8 cellular contexts compared by ENCODE assay signal in genomic region chr9:86281577-86282076, GRCh38. TPM values are rescaled to one million over a fixed set of nuclear protein-coding genes. Genes with fewer than 3 reads are reported as not detected.
DNase-seq lines count a peak whose midpoint lies in the region; ATAC-seq and TF ChIP-seq lines count a peak whose summit lies in the region.

No MANE protein-coding gene starts in this region.

- intact Hi-C loops in body of pancreas (cut with DNase I) (no loop called here), lower lobe of right lung (cut with DNase I) (no loop called here), upper lobe of right lung (cut with DNase I) (no loop called here)

- peak overlapping the region; percentile 73 for H3K27ac ChIP-seq in Karpas-422 (ENCODE audit: low read length)
- peak overlapping the region; percentile 79 to 98 (median 94) for H3K27ac ChIP-seq in body of pancreas
- peak overlapping the region; percentile 94 for H3K27ac ChIP-seq in lower lobe of right lung
- peak overlapping the region; percentile 94 for H3K27ac ChIP-seq in upper lobe of right lung

- TF ChIP-seq POLR2A in body of pancreas (IDR thresholded peaks at IDR 0.05), result no peak

- H3K27me3 ChIP-seq in Karpas-422 (ENCODE audit: low read length) (no peaks in the 10 kb centered on the region), body of pancreas (no peaks in the 10 kb centered on the region), lower lobe of right lung (ENCODE audit: low read depth) (no peaks in the 10 kb centered on the region), upper lobe of right lung (no peaks in the 10 kb centered on the region)

- peaks cover 61% of the 10 kb centered on the region for H3K4me1 ChIP-seq in Karpas-422 (ENCODE audit: low read length)
- H3K4me1 ChIP-seq in body of pancreas, result peaks cover 34% of the 10 kb centered on the region
- H3K4me1 ChIP-seq in lower lobe of right lung, result peaks cover 39% of the 10 kb centered on the region
- H3K4me1 ChIP-seq in upper lobe of right lung, result peaks cover 24% of the 10 kb centered on the region

- 0% methylated on average over 10 to 31 of the region's 31 CpGs for WGBS in body of pancreas, 2 donors

- TF ChIP-seq CTCF in body of pancreas (IDR thresholded peaks at IDR 0.05) (no peak), lower lobe of right lung (IDR thresholded peaks at IDR 0.05) (no peak), upper lobe of right lung (IDR thresholded peaks at IDR 0.05) (no peak)

- H3K36me3 ChIP-seq in Karpas-422 (ENCODE audit: insufficient read depth, low read length) (peaks cover 7% of the 10 kb centered on the region; the same call in 1 of the 2 replicates), body of pancreas (replicated peaks in 1 of 2; ENCODE audit: insufficient read depth in 1 of 2, low read depth in 2 of 2) (no peaks in the 10 kb centered on the region), lower lobe of right lung (peaks cover 6% of the 10 kb centered on the region), upper lobe of right lung (peaks cover 12% of the 10 kb centered on the region)

- H3K4me3 ChIP-seq in GM08714 (ENCODE audit: low read length) (peak overlapping the region; percentile 99), Karpas-422 (ENCODE audit: low read length) (peak overlapping the region; percentile 91), body of pancreas (peak overlapping the region; percentile 73 to 96), lower lobe of right lung (peak overlapping the region; percentile 81), upper lobe of right lung (peak overlapping the region; percentile 80)

- H3K79me2 ChIP-seq in Karpas-422 (ENCODE audit: low read length), result peaks cover 56% of the 10 kb centered on the region

- no peaks in the 10 kb centered on the region for H4K20me1 ChIP-seq in Karpas-422 (ENCODE audit: insufficient read depth, low read depth, low read length)

- peak; percentile 28 for ATAC-seq in GM21529 (IDR thresholded peaks at IDR 0.05; ENCODE audit: unreplicated experiment)
- ATAC-seq in body of pancreas, result peak; percentile 8
- ATAC-seq in lower lobe of right lung, result no peak
- ATAC-seq in upper lobe of right lung, result no peak

- peak overlapping the region; percentile 83 for H2AFZ ChIP-seq in Karpas-422 (ENCODE audit: low read length)

- no peaks in the 10 kb centered on the region for H3K9me2 ChIP-seq in Karpas-422 (replicated peaks; ENCODE audit: insufficient read depth, low read length)

- H3K9me3 ChIP-seq in Karpas-422 (ENCODE audit: low read length), result no peaks in the 10 kb centered on the region
- no peaks in the 10 kb centered on the region for H3K9me3 ChIP-seq in body of pancreas
- no peaks in the 10 kb centered on the region for H3K9me3 ChIP-seq in lower lobe of right lung
- H3K9me3 ChIP-seq in upper lobe of right lung, result no peaks in the 10 kb centered on the region

- H3K9ac ChIP-seq in Karpas-422 (ENCODE audit: low read length), result peak overlapping the region; percentile 93

- H3K4me2 ChIP-seq in Karpas-422 (ENCODE audit: low read depth, low read length, poor library complexity, severe bottlenecking), result peak overlapping the region; percentile 80

- DNase-seq in Karpas-422, result no peak
- no peak for DNase-seq in body of pancreas
- no peak for DNase-seq in lower lobe of right lung
- DNase-seq in upper lobe of right lung, result no peak
- DNase-seq in D341Med (ENCODE audit: low spot score), result no peak
- DNase-seq in DMS153 treated with DMSO at 0.1 percent for 48 hours (lab: John Stamatoyannopoulos, UW; ENCODE audit: unreplicated experiment), result no peak

RNA-seq across cellular contexts. Expression of gene ISCA1, which starts 0.7 kb away (rescaled TPM):
- total RNA-seq in Karpas-422 (2014; rRNA removed; shearing (Covaris generic); ENCODE audit: low replicate concordance), result 23.8 and 51.4 TPM in 2 replicates
- total RNA-seq in body of pancreas (10 to 100 TPM; 19.4 to 21.0 TPM), lower lobe of right lung (24.1 TPM), upper lobe of right lung (22.0 TPM)

RNA-seq across cellular contexts. Expression of gene C9orf153, which starts 22.2 kb away (rescaled TPM):
- total RNA-seq in Karpas-422 (2014; rRNA removed; shearing (Covaris generic); ENCODE audit: low replicate concordance), result 2.9 TPM in 1 of 2 replicates, not detected in the other
- total RNA-seq in body of pancreas (1 to 10 TPM; 1.3 to 7.6 TPM), lower lobe of right lung (0.95 TPM), upper lobe of right lung (0.23 TPM)

Comparison
In these comparisons a context has a peak if more than half of its experiments do, and no peak if none do; other contexts are left out.
1. ATAC-seq: peak in GM21529 (single experiment) and body of pancreas (single experiment); none in lower lobe of right lung (0 of 2) and upper lobe of right lung (single experiment).
2. Peak in every context shown above with its lines, with median percentiles within 50 percentile points of each other: H3K4me3 ChIP-seq and H3K27ac ChIP-seq.